ENCODE assay signal across 10 cellular contexts in genomic region chr18:54263904-54264336, GRCh38. TPM values are rescaled to one million over a fixed set of nuclear protein-coding genes. Genes with fewer than 3 reads are reported as not detected.
DNase-seq lines count a peak whose midpoint lies in the region; ATAC-seq and TF ChIP-seq lines count a peak whose summit lies in the region.
"Had no signal": no experiment of that assay in that cellular context is flagged by ENCODE, and none has a peak within 500 bp of the region (broad histone marks: within the 10 kb centered on the region; RNA-seq: fewer than 3 reads in every experiment).

No MANE protein-coding gene starts in this region.

- H3K4me1 Mint-ChIP-seq in activated naive CD8-positive, alpha-beta T cell treated with anti-CD3 and anti-CD28 coated beads, Interleukin-2, amount 10 ng/mL, durations not matched to agents 7 days and 5 days, result peaks cover 22% of the 10 kb centered on the region

- H3K27me3 ChIP-seq in upper lobe of left lung, result no peaks in the 10 kb centered on the region

- ATAC-seq in GM18858 (IDR thresholded peaks at IDR 0.05; ENCODE audit: unreplicated experiment), result peak; percentile 78
- ATAC-seq in GM21390 (IDR thresholded peaks at IDR 0.05; ENCODE audit: unreplicated experiment), result peak; percentile 72
- ATAC-seq in HG03175 (IDR thresholded peaks at IDR 0.05; ENCODE audit: unreplicated experiment), result peak; percentile 77
- peak; percentile 57 for ATAC-seq in activated naive CD8-positive, alpha-beta T cell treated with anti-CD3 and anti-CD28 coated beads, Interleukin-2, amount 10 ng/mL, durations not matched to agents 7 days and 5 days (ENCODE audit: low read depth)
- no peak for ATAC-seq in upper lobe of left lung (ENCODE audit: low FRiP score in 2 of 2)

- peak overlapping the region; percentile 78 for H3K27ac Mint-ChIP-seq in activated naive CD8-positive, alpha-beta T cell treated with anti-CD3 and anti-CD28 coated beads, Interleukin-2, amount 10 ng/mL, durations not matched to agents 7 days and 5 days

- TF ChIP-seq EP300 in upper lobe of left lung (IDR thresholded peaks at IDR 0.05), result no peak

- H3K9me3 ChIP-seq in upper lobe of left lung, result no peaks in the 10 kb centered on the region

- H3K36me3 ChIP-seq in upper lobe of left lung, result no peaks in the 10 kb centered on the region

- H3K4me3 Mint-ChIP-seq in activated naive CD8-positive, alpha-beta T cell treated with anti-CD3 and anti-CD28 coated beads, Interleukin-2, amount 10 ng/mL, durations not matched to agents 7 days and 5 days, result peak overlapping the region; percentile 35

- TF ChIP-seq CTCF in upper lobe of left lung (IDR thresholded peaks at IDR 0.05), result no peak

- POLR2A ChIA-PET in activated naive CD8-positive, alpha-beta T cell treated with anti-CD3 and anti-CD28 coated beads, Interleukin-2, amount 10 ng/mL, durations not matched to agents 7 days and 5 days (lab: Charles Lee), result interaction anchor here (1.0 kb wide), 1 partner anchor 39 kb away, joined by 4 read pairs; the partner anchor contains the start of gene MBD2

- TF ChIP-seq POLR2A in upper lobe of left lung (IDR thresholded peaks at IDR 0.05), result no peak

- H3K4me1 ChIP-seq in upper lobe of left lung, result peaks cover 6 to 11% (median 9%) of the 10 kb centered on the region in 4 donors

- DNase-seq in activated naive CD8-positive, alpha-beta T cell treated with anti-CD3 and anti-CD28 coated beads, Interleukin-2, amount 10 ng/mL, durations not matched to agents 7 days and 5 days, result no peak
- DNase-seq in HPDE6-E6E7 (ENCODE audit: extremely low spot score) (no peak), upper lobe of left lung (no peak), AG08396 (ENCODE audit: low spot score) (no peak), H4 (ENCODE audit: low spot score) (no peak)
- DNase-seq: activated CD4-positive, CD25-positive, alpha-beta regulatory T cell treated with anti-CD3 and anti-CD28 coated beads, Interleukin-2, amount 50 U/mL, for 72 hours had no signal

- H3K9me3 Mint-ChIP-seq in activated naive CD8-positive, alpha-beta T cell treated with anti-CD3 and anti-CD28 coated beads, Interleukin-2, amount 10 ng/mL, durations not matched to agents 7 days and 5 days, result no peaks in the 10 kb centered on the region

- H3K27ac ChIP-seq in upper lobe of left lung, result no peak overlapping the region

- peaks cover 2% of the 10 kb centered on the region for H3K36me3 Mint-ChIP-seq in activated naive CD8-positive, alpha-beta T cell treated with anti-CD3 and anti-CD28 coated beads, Interleukin-2, amount 10 ng/mL, durations not matched to agents 7 days and 5 days

- H3K27me3 Mint-ChIP-seq in activated naive CD8-positive, alpha-beta T cell treated with anti-CD3 and anti-CD28 coated beads, Interleukin-2, amount 10 ng/mL, durations not matched to agents 7 days and 5 days, result no peaks in the 10 kb centered on the region

- WGBS in upper lobe of left lung, 2 donors, result 65 to 81% methylated on average over 1 of the region's 1 CpG

- no peak overlapping the region for H3K4me3 ChIP-seq in upper lobe of left lung
- H3K4me3 ChIP-seq: skin epidermis had no signal

RNA-seq across cellular contexts. Expression of gene POLI, which starts 5.4 kb away (rescaled TPM):
- total RNA-seq in activated naive CD8-positive, alpha-beta T cell treated with anti-CD3 and anti-CD28 coated beads, Interleukin-2, amount 10 ng/mL, durations not matched to agents 7 days and 5 days, result 10 to 100 TPM; 21.9 to 24.3 TPM
- 10 to 100 TPM; 10.7 to 66.0 (median 22.4) TPM for total RNA-seq in upper lobe of left lung
- total RNA-seq in H4 (2014; rRNA removed; shearing (Covaris generic)), result 10.1 and 26.1 TPM in 2 replicates

RNA-seq across cellular contexts. Expression of gene MBD2, which starts 39.5 kb away (rescaled TPM):
- total RNA-seq in activated naive CD8-positive, alpha-beta T cell treated with anti-CD3 and anti-CD28 coated beads, Interleukin-2, amount 10 ng/mL, durations not matched to agents 7 days and 5 days, result 100 to 1,000 TPM in 1 of 2 experiments, 10 to 100 TPM in 1; 96.3 to 104 TPM
- 100 to 1,000 TPM in 1 of 6 donors, 10 to 100 TPM in 5; 28.7 to 106 (median 52.8) TPM for total RNA-seq in upper lobe of left lung
- total RNA-seq in H4 (2014; rRNA removed; shearing (Covaris generic)), result 25.0 and 494 TPM in 2 replicates

Comparison
In these comparisons a context has a peak if more than half of its experiments do, and no peak if none do; other contexts are left out.
1. ATAC-seq: peak in GM18858 (single experiment), GM21390 (single experiment), HG03175 (single experiment) and activated naive CD8-positive, alpha-beta T cell treated with anti-CD3 and anti-CD28 coated beads, Interleukin-2, amount 10 ng/mL, durations not matched to agents 7 days and 5 days (single experiment); none in upper lobe of left lung (0 of 2).